8 cellular contexts compared by ENCODE assay signal in genomic region chr1:152870831-152871730, GRCh38. TPM values are rescaled to one million over a fixed set of nuclear protein-coding genes. Genes with fewer than 3 reads are reported as not detected.
A peak's percentile ranks its signal among the peaks of the same experiment; 100 is the strongest.
DNase-seq lines count a peak whose midpoint lies in the region; ATAC-seq and TF ChIP-seq lines count a peak whose summit lies in the region.

No MANE protein-coding gene starts in this region.

- H3K79me2 ChIP-seq in PC-9 (ENCODE audit: low read depth): no peaks in the 10 kb centered on the region

- no peaks in the 10 kb centered on the region for H3K4me1 Mint-ChIP-seq in activated T-helper 2 cell treated with anti-CD3 and anti-CD28 coated beads, Interferon-gamma antibody, Interleukin-2, Interleukin-4, amounts not matched to agents 10 μg/mL and 5 μg/mL and 100 μg/mL, durations not matched to agents 14 hours and 24 hours and 36 hours (ENCODE audit: low read depth)
- H3K4me1 Mint-ChIP-seq in CD4-positive, alpha-beta memory T cell: peaks cover 0 to 1% (median 0%) of the 10 kb centered on the region in 4 donors

- H3K9me3 Mint-ChIP-seq in activated T-helper 2 cell treated with anti-CD3 and anti-CD28 coated beads, Interferon-gamma antibody, Interleukin-2, Interleukin-4, amounts not matched to agents 10 μg/mL and 5 μg/mL and 100 μg/mL, durations not matched to agents 14 hours and 24 hours and 36 hours: no peaks in the 10 kb centered on the region
- H3K9me3 Mint-ChIP-seq in CD4-positive, alpha-beta memory T cell: no peaks in the 10 kb centered on the region

- peak; percentile 69 for ATAC-seq in foreskin keratinocyte
- ATAC-seq in GM21515 (IDR thresholded peaks at IDR 0.05; ENCODE audit: unreplicated experiment): no peak
- no peak for ATAC-seq in Right ventricle myocardium superior (ENCODE audit: poor library complexity)

- DNase-seq in AG09309 (ENCODE audit: low read depth) (no peak), GM13977 (ENCODE audit: low spot score) (no peak), PC-9 (peak; percentile 42 to 48), foreskin keratinocyte (peak in 1 of 2 donors; percentile 77), Right ventricle myocardium superior (no peak)
- DNase-seq in activated T-helper 2 cell treated with anti-CD3 and anti-CD28 coated beads, Interferon-gamma antibody, Interleukin-2, Interleukin-4, amounts not matched to agents 10 μg/mL and 5 μg/mL and 100 μg/mL, durations not matched to agents 14 hours and 24 hours and 36 hours (ENCODE audit: low spot score): no peak
- no peak for DNase-seq in CD4-positive, alpha-beta memory T cell

- H3K4me3 ChIP-seq in AG09309 (ENCODE audit: control insufficient read depth, low read depth, low read length): no peak overlapping the region
- H3K4me3 ChIP-seq in PC-9: no peak overlapping the region
- no peak overlapping the region for H3K4me3 ChIP-seq in CD4-positive, alpha-beta memory T cell (ENCODE audit: low read length in 2 of 2)

- no peak overlapping the region for H2AFZ ChIP-seq in PC-9

- no peaks in the 10 kb centered on the region for H4K20me1 ChIP-seq in PC-9 (ENCODE audit: insufficient read depth)

- H3K4me1 ChIP-seq in PC-9 (replicated peaks; ENCODE audit: insufficient read depth) (peaks cover 9% of the 10 kb centered on the region; the same call in 1 of the 2 replicates), foreskin keratinocyte (peaks cover 7% of the 10 kb centered on the region)
- no peaks in the 10 kb centered on the region for H3K4me1 ChIP-seq in CD4-positive, alpha-beta memory T cell (ENCODE audit: insufficient read depth, low read length)

- TF ChIP-seq CTCF in AG09309 (IDR thresholded peaks at IDR 0.05; ENCODE audit: control insufficient read depth, insufficient read depth, low read depth, low read length, missing control alignments): peak; percentile 27
- TF ChIP-seq CTCF in GM13977 (IDR thresholded peaks at IDR 0.05; ENCODE audit: extremely low read depth, insufficient read depth, missing control alignments): peak; percentile 50
- TF ChIP-seq CTCF in PC-9 (conservative IDR thresholded peaks at IDR 0.05): peak; percentile 81
- TF ChIP-seq CTCF in foreskin keratinocyte (conservative IDR thresholded peaks at IDR 0.05): peak; percentile 94

- H3K4me2 ChIP-seq in PC-9: no peak overlapping the region

- no peak overlapping the region for H3K27ac ChIP-seq in PC-9
- no peak overlapping the region for H3K27ac ChIP-seq in foreskin keratinocyte
- no peak overlapping the region for H3K27ac ChIP-seq in CD4-positive, alpha-beta memory T cell (ENCODE audit: low read depth, low read length)

- intact Hi-C loops in PC-9 (cut with micrococcal nuclease; ENCODE audit: unreplicated experiment) (loop anchor here (1.0 to 5.0 kb wide), 4 partner anchors 36 to 352 kb away; partner anchors contain the start of gene IVL), Right ventricle myocardium superior (cut with DNase I) (no loop called here)
- intact Hi-C loops in activated T-helper 2 cell treated with anti-CD3 and anti-CD28 coated beads, Interferon-gamma antibody, Interleukin-2, Interleukin-4, amounts not matched to agents 10 μg/mL and 5 μg/mL and 100 μg/mL, durations not matched to agents 14 hours and 24 hours and 36 hours (cut with micrococcal nuclease): no loop called here
- intact Hi-C loops in CD4-positive, alpha-beta memory T cell (cut with micrococcal nuclease): no loop called here

- BruUV-seq in PC-9 (replicated peaks; lab: Mats Ljungman, UMichigan): no TSS peak

- CTCF ChIA-PET in PC-9 (lab: Charles Lee): interaction anchor here (0.6 to 2.0 kb wide), 4 partner anchors 55 to 322 kb away, joined by 3 to 7 read pairs (median 4); no protein-coding TSS in a partner anchor
- CTCF ChIA-PET in CD4-positive, alpha-beta memory T cell (lab: Charles Lee; ENCODE audit: partially characterized antibody): interaction anchor here (0.8 to 1.7 kb wide), 7 partner anchors 8 to 416 kb away, joined by 3 to 5 read pairs (median 3); no protein-coding TSS in a partner anchor

- H3K9me2 ChIP-seq in PC-9 (ENCODE audit: insufficient read depth): no peaks in the 10 kb centered on the region

- POLR2A ChIA-PET in PC-9 (lab: Charles Lee; ENCODE audit: unreplicated experiment): no interaction called here
- POLR2A ChIA-PET in CD4-positive, alpha-beta memory T cell (lab: Charles Lee; ENCODE audit: partially characterized antibody): no interaction called here

- H3K36me3 ChIP-seq in PC-9 (ENCODE audit: low read depth): no peaks in the 10 kb centered on the region
- no peaks in the 10 kb centered on the region for H3K36me3 ChIP-seq in CD4-positive, alpha-beta memory T cell (ENCODE audit: insufficient read depth, low read length)

- no peak overlapping the region for H3K4me3 Mint-ChIP-seq in activated T-helper 2 cell treated with anti-CD3 and anti-CD28 coated beads, Interferon-gamma antibody, Interleukin-2, Interleukin-4, amounts not matched to agents 10 μg/mL and 5 μg/mL and 100 μg/mL, durations not matched to agents 14 hours and 24 hours and 36 hours (ENCODE audit: low read depth)
- no peak overlapping the region for H3K4me3 Mint-ChIP-seq in CD4-positive, alpha-beta memory T cell

- H3K9me3 ChIP-seq in PC-9 (ENCODE audit: insufficient read depth, low read depth): no peaks in the 10 kb centered on the region
- H3K9me3 ChIP-seq in CD4-positive, alpha-beta memory T cell (ENCODE audit: control insufficient read depth in 1 of 2, low read length in 2 of 2): no peaks in the 10 kb centered on the region

- H3K27me3 Mint-ChIP-seq in activated T-helper 2 cell treated with anti-CD3 and anti-CD28 coated beads, Interferon-gamma antibody, Interleukin-2, Interleukin-4, amounts not matched to agents 10 μg/mL and 5 μg/mL and 100 μg/mL, durations not matched to agents 14 hours and 24 hours and 36 hours (ENCODE audit: low read depth): peaks cover 5% of the 10 kb centered on the region
- H3K27me3 Mint-ChIP-seq in CD4-positive, alpha-beta memory T cell: peaks cover 8 to 11% of the 10 kb centered on the region in 2 donors

- H3K27me3 ChIP-seq in PC-9 (ENCODE audit: insufficient read depth, low read depth) (no peaks in the 10 kb centered on the region), foreskin keratinocyte (no peaks in the 10 kb centered on the region)
- no peaks in the 10 kb centered on the region for H3K27me3 ChIP-seq in CD4-positive, alpha-beta memory T cell (ENCODE audit: insufficient read depth, low read length)

- in situ Hi-C loops in GM13977 (cut with MboI; ENCODE audit: low pct_unique_long_range_greater_than_20kb, low sequenced_read_pairs, unreplicated experiment): loop anchor here (10.0 kb wide), 1 partner anchor 54 kb away; no protein-coding TSS in a partner anchor

- no peaks in the 10 kb centered on the region for H3K36me3 Mint-ChIP-seq in activated T-helper 2 cell treated with anti-CD3 and anti-CD28 coated beads, Interferon-gamma antibody, Interleukin-2, Interleukin-4, amounts not matched to agents 10 μg/mL and 5 μg/mL and 100 μg/mL, durations not matched to agents 14 hours and 24 hours and 36 hours (ENCODE audit: low read depth)
- no peaks in the 10 kb centered on the region for H3K36me3 Mint-ChIP-seq in CD4-positive, alpha-beta memory T cell

- H3K27ac Mint-ChIP-seq in activated T-helper 2 cell treated with anti-CD3 and anti-CD28 coated beads, Interferon-gamma antibody, Interleukin-2, Interleukin-4, amounts not matched to agents 10 μg/mL and 5 μg/mL and 100 μg/mL, durations not matched to agents 14 hours and 24 hours and 36 hours: no peak overlapping the region
- H3K27ac Mint-ChIP-seq in CD4-positive, alpha-beta memory T cell: no peak overlapping the region

- H3F3A ChIP-seq in PC-9 (ENCODE audit: insufficient read depth, low read depth): no peaks in the 10 kb centered on the region

RNA-seq across cellular contexts. Expression of gene SMCP, which starts 7.0 kb away (rescaled TPM):
- not detected in 2 replicates for total RNA-seq in PC-9 (2021)
- total RNA-seq in foreskin keratinocyte: not detected in 2 replicates
- polyA plus RNA-seq in foreskin keratinocyte: not detected in 2 replicates
- not detected in 2 replicates for total RNA-seq in activated T-helper 2 cell treated with anti-CD3 and anti-CD28 coated beads, Interferon-gamma antibody, Interleukin-2, Interleukin-4, amounts not matched to agents 10 μg/mL and 5 μg/mL and 100 μg/mL, durations not matched to agents 14 hours and 24 hours and 36 hours
- total RNA-seq in CD4-positive, alpha-beta memory T cell: not detected
- not detected for polyA plus RNA-seq in CD4-positive, alpha-beta memory T cell
- not detected for total RNA-seq in Right ventricle myocardium superior

RNA-seq across cellular contexts. Expression of gene LCE7A, which starts 11.3 kb away (rescaled TPM):
- total RNA-seq in PC-9 (2021): not detected in 2 replicates
- not detected in 2 replicates for total RNA-seq in foreskin keratinocyte
- polyA plus RNA-seq in foreskin keratinocyte: not detected in 2 replicates
- not detected in 2 replicates for total RNA-seq in activated T-helper 2 cell treated with anti-CD3 and anti-CD28 coated beads, Interferon-gamma antibody, Interleukin-2, Interleukin-4, amounts not matched to agents 10 μg/mL and 5 μg/mL and 100 μg/mL, durations not matched to agents 14 hours and 24 hours and 36 hours
- total RNA-seq in CD4-positive, alpha-beta memory T cell: not detected
- not detected for polyA plus RNA-seq in CD4-positive, alpha-beta memory T cell
- not detected for total RNA-seq in Right ventricle myocardium superior

RNA-seq across cellular contexts. Expression of gene LCE6A, which starts 28.4 kb away (rescaled TPM):
- total RNA-seq in PC-9 (2021): not detected in 2 replicates
- 0.18 TPM in 1 of 2 replicates, not detected in the other for total RNA-seq in foreskin keratinocyte
- 0.23 and 0.39 TPM in 2 replicates for polyA plus RNA-seq in foreskin keratinocyte
- not detected in 2 replicates for total RNA-seq in activated T-helper 2 cell treated with anti-CD3 and anti-CD28 coated beads, Interferon-gamma antibody, Interleukin-2, Interleukin-4, amounts not matched to agents 10 μg/mL and 5 μg/mL and 100 μg/mL, durations not matched to agents 14 hours and 24 hours and 36 hours
- not detected for total RNA-seq in CD4-positive, alpha-beta memory T cell
- polyA plus RNA-seq in CD4-positive, alpha-beta memory T cell: not detected
- total RNA-seq in Right ventricle myocardium superior: not detected

RNA-seq across cellular contexts. Expression of gene IVL, which starts 37.3 kb away (rescaled TPM):
- total RNA-seq in PC-9 (2021) (not detected in 2 replicates), foreskin keratinocyte (1.5 and 2.1 TPM in 2 replicates), Right ventricle myocardium superior (not detected)
- 1.5 and 2.6 TPM in 2 replicates for polyA plus RNA-seq in foreskin keratinocyte
- not detected in 2 replicates for total RNA-seq in activated T-helper 2 cell treated with anti-CD3 and anti-CD28 coated beads, Interferon-gamma antibody, Interleukin-2, Interleukin-4, amounts not matched to agents 10 μg/mL and 5 μg/mL and 100 μg/mL, durations not matched to agents 14 hours and 24 hours and 36 hours
- total RNA-seq in CD4-positive, alpha-beta memory T cell: not detected
- not detected for polyA plus RNA-seq in CD4-positive, alpha-beta memory T cell

RNA-seq across cellular contexts. Expression of gene LCE1A, which starts 43.8 kb away (rescaled TPM):
- total RNA-seq in PC-9 (2021) (not detected in 2 replicates), foreskin keratinocyte (0.44 TPM in 1 of 2 replicates, not detected in the other), Right ventricle myocardium superior (not detected)
- 0.26 and 0.53 TPM in 2 replicates for polyA plus RNA-seq in foreskin keratinocyte
- total RNA-seq in activated T-helper 2 cell treated with anti-CD3 and anti-CD28 coated beads, Interferon-gamma antibody, Interleukin-2, Interleukin-4, amounts not matched to agents 10 μg/mL and 5 μg/mL and 100 μg/mL, durations not matched to agents 14 hours and 24 hours and 36 hours: not detected in 2 replicates
- not detected for total RNA-seq in CD4-positive, alpha-beta memory T cell
- polyA plus RNA-seq in CD4-positive, alpha-beta memory T cell: not detected

Comparison
In these comparisons a context has a peak if more than half of its experiments do, and no peak if none do; other contexts are left out.
1. DNase-seq: peak in PC-9 (2 of 2); none in AG09309 (single experiment), GM13977 (single experiment), activated T-helper 2 cell treated with anti-CD3 and anti-CD28 coated beads, Interferon-gamma antibody, Interleukin-2, Interleukin-4, amounts not matched to agents 10 μg/mL and 5 μg/mL and 100 μg/mL, durations not matched to agents 14 hours and 24 hours and 36 hours (single experiment), CD4-positive, alpha-beta memory T cell (0 of 5) and Right ventricle myocardium superior (single experiment).
2. CTCF ChIP-seq: peak in every context shown above with its lines; median percentile 94 in foreskin keratinocyte; 81 in PC-9; 50 in GM13977; 27 in AG09309.